Comparison of ENCODE assay signal across 24 cellular contexts in the genomic region with DNA sequence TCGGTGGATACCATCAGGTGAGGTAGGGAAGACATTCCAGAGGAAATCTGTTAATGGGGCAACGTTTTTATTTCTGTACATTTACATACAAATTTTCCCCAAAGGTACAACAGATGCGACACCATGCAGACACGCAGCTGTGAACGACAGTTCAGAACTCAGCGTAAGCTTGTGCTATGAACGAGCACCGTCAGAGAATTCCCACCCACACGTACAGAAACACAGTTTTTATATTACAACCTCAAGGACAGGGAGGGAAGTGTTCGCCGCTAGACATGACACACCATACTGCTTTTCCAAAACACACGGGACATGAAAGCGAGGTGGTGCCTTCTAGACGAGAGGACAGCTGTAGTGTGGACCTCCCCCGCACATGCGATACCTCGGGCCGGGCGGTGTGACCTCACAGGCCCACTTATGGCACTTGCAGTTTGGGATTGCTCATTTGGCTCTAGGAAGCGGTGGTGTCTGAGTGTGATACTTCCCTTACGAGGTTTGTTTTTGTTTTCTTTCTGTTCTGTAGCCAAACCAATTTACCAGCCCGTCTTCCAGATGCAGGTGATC. TPM values are rescaled to one million over a fixed set of nuclear protein-coding genes. Genes with fewer than 3 reads are reported as not detected.
DNase-seq lines count a peak whose midpoint lies in the region; TF ChIP-seq lines count a peak whose summit lies in the region.
"Had no signal": no experiment of that assay in that cellular context is flagged by ENCODE, and none has a peak within 500 bp of the region (broad histone marks: within the 10 kb centered on the region; RNA-seq: fewer than 3 reads in every experiment).

No MANE protein-coding gene starts in this region.

- H3K4me2 ChIP-seq in neural progenitor cell = no peak overlapping the region

- H3K79me2 ChIP-seq in neural progenitor cell (ENCODE audit: low read depth) = peaks cover 7% of the 10 kb centered on the region

- peaks cover 19% of the 10 kb centered on the region for H3K36me3 ChIP-seq in endodermal cell (ENCODE audit: control insufficient read depth, insufficient read depth, low read length)
- H3K36me3 ChIP-seq in neural progenitor cell = no peaks in the 10 kb centered on the region

- H3K9me3 Mint-ChIP-seq in endodermal cell (no peaks in the 10 kb centered on the region), neural progenitor cell (no peaks in the 10 kb centered on the region)
- H3K9me3 Mint-ChIP-seq: activated naive CD8-positive, alpha-beta T cell treated with anti-CD3 and anti-CD28 coated beads for 36 hours; activated T-helper 2 cell treated with anti-CD3 and anti-CD28 coated beads, Interferon-gamma antibody, Interleukin-2, Interleukin-4, amounts not matched to agents 10 μg/mL and 5 μg/mL and 100 μg/mL, durations not matched to agents 14 hours and 24 hours and 36 hours; CD4-positive, CD25-positive, alpha-beta regulatory T cell; HFFc6; immature natural killer cell; T-helper 1 cell treated with Interleukin-12 subunit alpha and Interleukin-12 subunit beta and Interleukin-4 antibody, amounts not matched to agents 30 μg/mL and 1 μg/mL, for 36 hours had no signal

- no peaks in the 10 kb centered on the region for H3K4me1 ChIP-seq in endodermal cell (ENCODE audit: control insufficient read depth, insufficient read depth, low read length)
- no peaks in the 10 kb centered on the region for H3K4me1 ChIP-seq in neural progenitor cell
- H3K4me1 ChIP-seq: testis had no signal

- H3K27ac ChIP-seq in endodermal cell (ENCODE audit: low read depth, low read length) (no peak overlapping the region), neural progenitor cell (no peak overlapping the region)
- H3K27ac ChIP-seq: cardiac muscle cell, esophagus muscularis mucosa, testis had no signal

- TF ChIP-seq CTCF in endodermal cell (conservative IDR thresholded peaks at IDR 0.05) (no peak), neural progenitor cell (IDR thresholded peaks at IDR 0.05) (no peak)

- peak; percentile 39 for DNase-seq in activated CD4-positive, alpha-beta T cell treated with anti-CD3 and anti-CD28 coated beads for 48 hours
- DNase-seq in activated CD4-positive, alpha-beta T cell treated with anti-CD3 and anti-CD28 coated beads for 1 hour = no peak
- DNase-seq in stimulated activated CD4-positive, alpha-beta T cell treated with anti-CD3 and anti-CD28 coated beads, Interleukin-4, amount 100 ng/mL, for 24 hours = peak; percentile 39
- no peak for DNase-seq in stimulated activated CD4-positive, alpha-beta T cell treated with anti-CD3 and anti-CD28 coated beads, Interleukin-2, amount 100 ng/mL, for 48 hours
- DNase-seq in endodermal cell = no peak
- DNase-seq in neural progenitor cell (ENCODE audit: low spot score) = no peak
- DNase-seq in NCI-H2107 treated with DMSO at 0.1 percent for 48 hours (lab: John Stamatoyannopoulos, UW; ENCODE audit: unreplicated experiment) = no peak
- no peak for DNase-seq in hepatic stellate cell (ENCODE audit: low spot score)
- DNase-seq: activated CD8-positive, alpha-beta memory T cell treated with anti-CD3 and anti-CD28 coated beads, Interleukin-2, amount 50 U/mL, for 4 hours; activated naive CD8-positive, alpha-beta T cell treated with anti-CD3 and anti-CD28 coated beads for 36 hours; CD4-positive, CD25-positive, alpha-beta regulatory T cell; DMS153; HFFc6; immature natural killer cell; mesendoderm; MV-4-11; NCI-H2171; NCI-H510A; stimulated activated naive CD8-positive, alpha-beta T cell treated with anti-CD3 and anti-CD28 coated beads, Interleukin-15, Interleukin-2, amounts not matched to agents 100 U/mL and 50 U/mL, for 24 hours; testis had no signal

- H3K27ac Mint-ChIP-seq in endodermal cell = peak overlapping the region; percentile 65
- no peak overlapping the region for H3K27ac Mint-ChIP-seq in neural progenitor cell
- H3K27ac Mint-ChIP-seq: activated naive CD8-positive, alpha-beta T cell treated with anti-CD3 and anti-CD28 coated beads for 36 hours; activated T-helper 2 cell treated with anti-CD3 and anti-CD28 coated beads, Interferon-gamma antibody, Interleukin-2, Interleukin-4, amounts not matched to agents 10 μg/mL and 5 μg/mL and 100 μg/mL, durations not matched to agents 14 hours and 24 hours and 36 hours; HFFc6; immature natural killer cell; T-helper 1 cell treated with Interleukin-12 subunit alpha and Interleukin-12 subunit beta and Interleukin-4 antibody, amounts not matched to agents 30 μg/mL and 1 μg/mL, for 36 hours had no signal

- H3K36me3 Mint-ChIP-seq in endodermal cell (ENCODE audit: low read depth) = peaks cover 58% of the 10 kb centered on the region
- H3K36me3 Mint-ChIP-seq in neural progenitor cell = peaks cover 33% of the 10 kb centered on the region

- no peak overlapping the region for H3K9ac ChIP-seq in endodermal cell (ENCODE audit: extremely low read depth, low read length, poor library complexity, severe bottlenecking)
- H3K9ac ChIP-seq in neural progenitor cell = no peak overlapping the region

- H3F3A ChIP-seq in neural progenitor cell (ENCODE audit: low read depth) = no peaks in the 10 kb centered on the region

- H3K27me3 Mint-ChIP-seq in endodermal cell (ENCODE audit: insufficient read depth) (no peaks in the 10 kb centered on the region), neural progenitor cell (ENCODE audit: insufficient read depth, low read depth) (peaks cover 5% of the 10 kb centered on the region)
- H3K27me3 Mint-ChIP-seq: activated naive CD8-positive, alpha-beta T cell treated with anti-CD3 and anti-CD28 coated beads for 36 hours; CD4-positive, CD25-positive, alpha-beta regulatory T cell had no signal

- peaks cover 19% of the 10 kb centered on the region for H4K20me1 ChIP-seq in neural progenitor cell (ENCODE audit: low read depth)

- H3K4me3 ChIP-seq in endodermal cell (ENCODE audit: low read length) (no peak overlapping the region), neural progenitor cell (no peak overlapping the region)
- H3K4me3 ChIP-seq: cardiac muscle cell, esophagus muscularis mucosa, testis had no signal

- 89 to 90% methylated on average over 12 to 22 of the region's 22 CpGs for WGBS in endodermal cell (ENCODE audit: insufficient coverage in 1 of 2, insufficient read length in 1 of 2), 2 experiments

- H3K4me3 Mint-ChIP-seq in endodermal cell (no peak overlapping the region), neural progenitor cell (no peak overlapping the region)
- H3K4me3 Mint-ChIP-seq: activated naive CD8-positive, alpha-beta T cell treated with anti-CD3 and anti-CD28 coated beads for 36 hours; HFFc6; immature natural killer cell; T-helper 1 cell treated with Interleukin-12 subunit alpha and Interleukin-12 subunit beta and Interleukin-4 antibody, amounts not matched to agents 30 μg/mL and 1 μg/mL, for 36 hours had no signal

- no peak overlapping the region for H2AFZ ChIP-seq in neural progenitor cell (replicated peaks)

- no peaks in the 10 kb centered on the region for H3K9me3 ChIP-seq in endodermal cell (ENCODE audit: control insufficient read depth, low read length)
- H3K9me3 ChIP-seq in neural progenitor cell (ENCODE audit: low read depth) = no peaks in the 10 kb centered on the region
- H3K9me3 ChIP-seq: esophagus muscularis mucosa, testis had no signal

- peaks cover 7% of the 10 kb centered on the region for H3K4me1 Mint-ChIP-seq in endodermal cell
- H3K4me1 Mint-ChIP-seq in neural progenitor cell = peaks cover 7% of the 10 kb centered on the region

- H3K27me3 ChIP-seq in endodermal cell (ENCODE audit: control insufficient read depth, insufficient read depth, low read length, poor library complexity, severe bottlenecking) (no peaks in the 10 kb centered on the region), neural progenitor cell (no peaks in the 10 kb centered on the region)
- H3K27me3 ChIP-seq: cardiac muscle cell, esophagus muscularis mucosa, testis had no signal

RNA-seq across cellular contexts. Expression of a gene that starts 10.7 kb away (rescaled TPM):
- total RNA-seq in endodermal cell (10 to 100 TPM; 16.0 to 21.5 TPM), neural progenitor cell (ENCODE audit: low replicate concordance) (15.2 and 25.3 TPM in 2 replicates)
- 18.5 TPM for polyA plus RNA-seq in endodermal cell (2013, experiment 1 of 2)
- polyA plus RNA-seq in endodermal cell (2013, experiment 2 of 2) = 18.2 TPM

RNA-seq across cellular contexts. Expression of a gene that starts 42.0 kb away (rescaled TPM):
- 100 to 1,000 TPM; 253 to 304 TPM for total RNA-seq in endodermal cell
- 836 TPM for polyA plus RNA-seq in endodermal cell (2013, experiment 1 of 2)
- polyA plus RNA-seq in endodermal cell (2013, experiment 2 of 2) = 726 TPM
- 362 and 762 TPM in 2 replicates for total RNA-seq in neural progenitor cell (ENCODE audit: low replicate concordance)

Comparison
In these comparisons a context has a peak if more than half of its experiments do, and no peak if none do; other contexts are left out.
1. DNase-seq: peak in activated CD4-positive, alpha-beta T cell treated with anti-CD3 and anti-CD28 coated beads for 48 hours (single experiment) and stimulated activated CD4-positive, alpha-beta T cell treated with anti-CD3 and anti-CD28 coated beads, Interleukin-4, amount 100 ng/mL, for 24 hours (single experiment); none in activated CD4-positive, alpha-beta T cell treated with anti-CD3 and anti-CD28 coated beads for 1 hour (single experiment), stimulated activated CD4-positive, alpha-beta T cell treated with anti-CD3 and anti-CD28 coated beads, Interleukin-2, amount 100 ng/mL, for 48 hours (0 of 2), endodermal cell (single experiment), neural progenitor cell (single experiment), NCI-H2107 treated with DMSO at 0.1 percent for 48 hours (single experiment) and hepatic stellate cell (single experiment).